In genomic region chr3:14377838-14378169, GRCh38 we compare ENCODE assay signal across 7 cellular contexts. TPM values are rescaled to one million over a fixed set of nuclear protein-coding genes. Genes with fewer than 3 reads are reported as not detected.
DNase-seq lines count a peak whose midpoint lies in the region; ATAC-seq lines count a peak whose summit lies in the region.

No MANE protein-coding gene starts in this region.

- DNase-seq in KBM-7 (peak; percentile 52), T-helper 9 cell (no peak), cerebellar cortex (ENCODE audit: low spot score) (no peak), NCI-H2029 treated with DMSO at 0.1 percent for 48 hours (lab: John Stamatoyannopoulos, UW) (no peak)
- DNase-seq in activated naive CD4-positive, alpha-beta T cell treated with anti-CD3 and anti-CD28 coated beads, Interleukin-2, amount 50 U/mL, for 72 hours (ENCODE audit: low spot score in 2 of 2), result peak in 1 of 2 donors; percentile 23
- DNase-seq in stimulated activated CD8-positive, alpha-beta memory T cell treated with anti-CD3 and anti-CD28 coated beads, Interleukin-7, amount 100 ng/mL, for 1 hour (ENCODE audit: low read depth in 2 of 2), result peak; percentile 1 to 12

- peak overlapping the region; percentile 72 to 77 for H3K27ac Mint-ChIP-seq in activated naive CD4-positive, alpha-beta T cell treated with anti-CD3 and anti-CD28 coated beads, Interleukin-2, amount 50 U/mL, for 72 hours

- in situ Hi-C loops in KBM-7 (cut with MboI; ENCODE audit: low pct_unique_long_range_greater_than_20kb, low sequenced_read_pairs), result no loop called here

- H3K9me3 Mint-ChIP-seq in activated naive CD4-positive, alpha-beta T cell treated with anti-CD3 and anti-CD28 coated beads, Interleukin-2, amount 50 U/mL, for 72 hours, result peaks cover 0 to 8% of the 10 kb centered on the region in 2 donors

- H3K36me3 Mint-ChIP-seq in activated naive CD4-positive, alpha-beta T cell treated with anti-CD3 and anti-CD28 coated beads, Interleukin-2, amount 50 U/mL, for 72 hours, result no peaks in the 10 kb centered on the region

- ATAC-seq in GM21367 (IDR thresholded peaks at IDR 0.05; ENCODE audit: unreplicated experiment), result peak; percentile 72
- ATAC-seq in activated naive CD4-positive, alpha-beta T cell treated with anti-CD3 and anti-CD28 coated beads, Interleukin-2, amount 50 U/mL, for 72 hours, result peak; percentile 94 to 97

RNA-seq across cellular contexts. Expression of gene SLC6A6, which starts 24.6 kb away (rescaled TPM):
- 10 to 100 TPM; 52.7 to 71.9 TPM for total RNA-seq in activated naive CD4-positive, alpha-beta T cell treated with anti-CD3 and anti-CD28 coated beads, Interleukin-2, amount 50 U/mL, for 72 hours

Comparison
In these comparisons a context has a peak if more than half of its experiments do, and no peak if none do; other contexts are left out.
1. DNase-seq: peak in KBM-7 (single experiment) and stimulated activated CD8-positive, alpha-beta memory T cell treated with anti-CD3 and anti-CD28 coated beads, Interleukin-7, amount 100 ng/mL, for 1 hour (2 of 2); none in T-helper 9 cell (single experiment), cerebellar cortex (single experiment) and NCI-H2029 treated with DMSO at 0.1 percent for 48 hours (single experiment).